Comparison of ENCODE assay signal across 8 cellular contexts in genomic region chr16:58198022-58198683, GRCh38. TPM values are rescaled to one million over a fixed set of nuclear protein-coding genes. Genes with fewer than 3 reads are reported as not detected.
A peak's percentile ranks its signal among the peaks of the same experiment; 100 is the strongest.
DNase-seq lines count a peak whose midpoint lies in the region; ATAC-seq and TF ChIP-seq lines count a peak whose summit lies in the region.

CSNK2A2 (minus strand) TSS chr16:58198106; CDS start chr16:58197736, 370 bp downstream.

- no peaks in the 10 kb centered on the region for H3K27me3 ChIP-seq in kidney epithelial cell (ENCODE audit: control insufficient read depth, insufficient read depth, low read length)

- DNase-seq in SIG-M5 treated with dmso at 0.1 percent for 504 hours (lab: John Stamatoyannopoulos, UW; ENCODE audit: unreplicated experiment) (peak; percentile 62), SIG-M5 (lab: John Stamatoyannopoulos, UW) (no peak), NCI-H2196 (lab: John Stamatoyannopoulos, UW; ENCODE audit: unreplicated experiment) (peak; percentile 56), cerebellum (ENCODE audit: low spot score) (peak; percentile 77), kidney epithelial cell (ENCODE audit: low read depth) (no peak)
- peak; percentile 51 to 65 for DNase-seq in activated CD4-positive, alpha-beta T cell treated with anti-CD3 and anti-CD28 coated beads for 24 hours (ENCODE audit: low read depth in 2 of 2)
- DNase-seq in stimulated activated CD4-positive, alpha-beta T cell treated with anti-CD3 and anti-CD28 coated beads, Interleukin-1b, Interleukin-23, amount 100 ng/mL, for 1 hour (ENCODE audit: low read depth in 2 of 2): peak; percentile 36 to 62

- peaks cover 2% of the 10 kb centered on the region for H3K36me3 ChIP-seq in kidney epithelial cell (ENCODE audit: control insufficient read depth, insufficient read depth, low read length)

- H3K4me3 ChIP-seq in kidney epithelial cell (ENCODE audit: low read depth, low read length): peak within 1 kb of the TSS; percentile 78

- peak; percentile 80 for ATAC-seq in HG02973 (IDR thresholded peaks at IDR 0.05; ENCODE audit: unreplicated experiment)

- no peak for TF ChIP-seq CTCF in kidney epithelial cell (IDR thresholded peaks at IDR 0.05; ENCODE audit: insufficient read depth, low read length, poor library complexity, severe bottlenecking)

RNA-seq across cellular contexts. Expression of gene CSNK2A2, which starts in this region (rescaled TPM):
- total RNA-seq in cerebellum (29.6 TPM), kidney epithelial cell (52.9 and 54.8 TPM in 2 replicates)

Comparison
In these comparisons a context has a peak if more than half of its experiments do, and no peak if none do; other contexts are left out.
1. DNase-seq: peak in SIG-M5 treated with dmso at 0.1 percent for 504 hours (single experiment), NCI-H2196 (single experiment), activated CD4-positive, alpha-beta T cell treated with anti-CD3 and anti-CD28 coated beads for 24 hours (2 of 2), cerebellum (single experiment) and stimulated activated CD4-positive, alpha-beta T cell treated with anti-CD3 and anti-CD28 coated beads, Interleukin-1b, Interleukin-23, amount 100 ng/mL, for 1 hour (2 of 2); none in SIG-M5 (single experiment) and kidney epithelial cell (single experiment).